In the genomic region with DNA sequence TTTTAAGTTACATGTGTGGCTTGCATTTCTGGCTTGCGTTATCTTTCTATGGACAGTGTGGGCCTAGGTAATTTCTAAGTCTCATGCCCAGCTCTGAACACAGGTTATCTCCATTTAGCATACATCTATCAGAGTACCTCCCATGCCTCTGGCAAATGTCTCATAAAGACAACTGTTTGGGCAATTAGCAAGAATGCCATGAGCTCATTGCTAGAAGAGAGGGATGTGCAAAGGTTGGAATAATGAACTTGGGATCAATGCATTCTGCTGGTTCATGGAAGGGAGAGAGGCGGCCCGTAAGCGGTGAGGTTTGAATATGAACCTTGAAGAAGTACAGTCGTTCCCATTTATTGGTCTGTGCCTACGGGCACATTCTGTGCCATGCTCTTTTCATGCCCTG, we compare ENCODE assay signal across 37 cellular contexts. TPM values are rescaled to one million over a fixed set of nuclear protein-coding genes. Genes with fewer than 3 reads are reported as not detected.
"Had no signal": no experiment of that assay in that cellular context is flagged by ENCODE, and none has a peak within 500 bp of the region (broad histone marks: within the 10 kb centered on the region; RNA-seq: fewer than 3 reads in every experiment).

No MANE protein-coding gene starts in this region.

- H3K36me3 ChIP-seq: adrenal gland, cardiac muscle cell, colonic mucosa, esophagus muscularis mucosa, gastroesophageal sphincter had no signal

- H3K4me1 Mint-ChIP-seq: activated CD4-positive, alpha-beta T cell treated with anti-CD3 and anti-CD28 coated beads for 36 hours; activated CD8-positive, alpha-beta memory T cell treated with anti-CD3 and anti-CD28 coated beads, Interleukin-2, amount 10 ng/mL, durations not matched to agents 7 days and 5 days; activated naive CD4-positive, alpha-beta T cell treated with anti-CD3 and anti-CD28 coated beads, Interleukin-2, amount 50 U/mL, for 24 hours; activated naive CD8-positive, alpha-beta T cell treated with anti-CD3 and anti-CD28 coated beads for 36 hours; activated naive CD8-positive, alpha-beta T cell treated with anti-CD3 and anti-CD28 coated beads, Interleukin-2, amount 50 U/mL, for 24 hours; endodermal cell; T-helper 17 cell had no signal

- H3K9me3 ChIP-seq: adrenal gland, colonic mucosa, esophagus muscularis mucosa, gastroesophageal sphincter had no signal

- ATAC-seq: activated CD4-positive, alpha-beta T cell treated with anti-CD3 and anti-CD28 coated beads for 36 hours; activated CD8-positive, alpha-beta memory T cell treated with anti-CD3 and anti-CD28 coated beads, Interleukin-2, amount 10 ng/mL, durations not matched to agents 7 days and 5 days; activated CD8-positive, alpha-beta T cell treated with anti-CD3 and anti-CD28 coated beads, Interleukin-2, amount 10 ng/mL, durations not matched to agents 7 days and 5 days; activated naive CD8-positive, alpha-beta T cell treated with anti-CD3 and anti-CD28 coated beads, Interleukin-2, amount 50 U/mL, for 24 hours; body of pancreas; gastroesophageal sphincter; T-helper 17 cell had no signal

- H3K4me3 Mint-ChIP-seq: activated CD4-positive, alpha-beta memory T cell treated with anti-CD3 and anti-CD28 coated beads for 36 hours; activated CD4-positive, alpha-beta T cell treated with anti-CD3 and anti-CD28 coated beads for 36 hours; activated CD4-positive, alpha-beta T cell treated with anti-CD3 and anti-CD28 coated beads, Interleukin-2, amount 10 ng/mL, durations not matched to agents 24 days and 14 days; activated CD8-positive, alpha-beta memory T cell treated with anti-CD3 and anti-CD28 coated beads, Interleukin-2, amount 10 ng/mL, durations not matched to agents 7 days and 5 days; activated CD8-positive, alpha-beta T cell treated with anti-CD3 and anti-CD28 coated beads, Interleukin-2, amount 10 ng/mL, durations not matched to agents 7 days and 5 days; activated naive CD4-positive, alpha-beta T cell treated with anti-CD3 and anti-CD28 coated beads for 36 hours; activated naive CD4-positive, alpha-beta T cell treated with anti-CD3 and anti-CD28 coated beads, Interleukin-2, amount 50 U/mL, for 24 hours; activated naive CD8-positive, alpha-beta T cell treated with anti-CD3 and anti-CD28 coated beads for 36 hours; activated naive CD8-positive, alpha-beta T cell treated with anti-CD3 and anti-CD28 coated beads, Interleukin-2, amount 50 U/mL, for 24 hours; activated T-helper 1 cell treated with anti-CD3 and anti-CD28 coated beads, Interleukin-12 subunit alpha, Interleukin-12 subunit beta, Interleukin-2, Interleukin-4 antibody, amounts not matched to agents 30 ng/mL and 10 ng/mL and 1 ng/mL, durations not matched to agents 14 hours and 24 hours and 36 hours; endodermal cell; T-helper 17 cell; T-helper 2 cell treated with Interferon-gamma antibody and Interleukin-4, amounts not matched to agents 5 μg/mL and 100 μg/mL, for 36 hours had no signal

- DNase-seq: activated CD4-positive, alpha-beta memory T cell treated with anti-CD3 and anti-CD28 coated beads for 36 hours; activated CD4-positive, alpha-beta T cell treated with anti-CD3 and anti-CD28 coated beads for 36 hours; activated CD4-positive, alpha-beta T cell treated with anti-CD3 and anti-CD28 coated beads, Interleukin-2, amount 10 ng/mL, durations not matched to agents 24 days and 14 days; activated CD4-positive, CD25-positive, alpha-beta regulatory T cell; activated CD4-positive, CD25-positive, alpha-beta regulatory T cell treated with anti-CD3 and anti-CD28 coated beads, Interleukin-2, amount 50 U/mL, for 72 hours; activated CD8-positive, alpha-beta memory T cell treated with anti-CD3 and anti-CD28 coated beads, Interleukin-2, amount 10 ng/mL, durations not matched to agents 7 days and 5 days; activated CD8-positive, alpha-beta memory T cell treated with anti-CD3 and anti-CD28 coated beads, Interleukin-2, amount 50 U/mL, for 4 hours; activated CD8-positive, alpha-beta T cell treated with anti-CD3 and anti-CD28 coated beads, Interleukin-2, amount 10 ng/mL, durations not matched to agents 7 days and 5 days; activated effector memory CD4-positive, alpha-beta T cell treated with anti-CD3 and anti-CD28 coated beads, Interleukin-2, amount 50 U/mL, for 16 hours; activated naive CD4-positive, alpha-beta T cell treated with anti-CD3 and anti-CD28 coated beads for 36 hours; activated naive CD8-positive, alpha-beta T cell treated with anti-CD3 and anti-CD28 coated beads for 36 hours; activated naive CD8-positive, alpha-beta T cell treated with anti-CD3 and anti-CD28 coated beads, Interleukin-2, amount 50 U/mL, for 24 hours; activated T-cell treated with anti-CD3 and anti-CD28 coated beads, Interleukin-2, amount 50 U/mL, for 1 hour; activated T-cell treated with anti-CD3 and anti-CD28 coated beads, Interleukin-2, amount 50 U/mL, for 48 hours; adrenal gland; amygdala; aorta; body of pancreas; central memory CD4-positive, alpha-beta T cell; cerebellar nuclear complex; colonic mucosa; effector memory CD4-positive, alpha-beta T cell; endodermal cell; erythroblast; foreskin melanocyte; T-helper 1 cell; T-helper 17 cell; T1000 had no signal

- H3K9me3 Mint-ChIP-seq: activated CD4-positive, alpha-beta T cell treated with anti-CD3 and anti-CD28 coated beads, Interleukin-2, amount 10 ng/mL, durations not matched to agents 24 days and 14 days; activated naive CD4-positive, alpha-beta T cell treated with anti-CD3 and anti-CD28 coated beads for 36 hours; activated naive CD4-positive, alpha-beta T cell treated with anti-CD3 and anti-CD28 coated beads, Interleukin-2, amount 50 U/mL, for 24 hours; activated naive CD8-positive, alpha-beta T cell treated with anti-CD3 and anti-CD28 coated beads for 36 hours; activated naive CD8-positive, alpha-beta T cell treated with anti-CD3 and anti-CD28 coated beads, Interleukin-2, amount 50 U/mL, for 24 hours; activated T-helper 1 cell treated with anti-CD3 and anti-CD28 coated beads, Interleukin-12 subunit alpha, Interleukin-12 subunit beta, Interleukin-2, Interleukin-4 antibody, amounts not matched to agents 30 ng/mL and 10 ng/mL and 1 ng/mL, durations not matched to agents 14 hours and 24 hours and 36 hours; activated T-helper 2 cell treated with anti-CD3 and anti-CD28 coated beads, Interferon-gamma antibody, Interleukin-2, Interleukin-4, amounts not matched to agents 10 μg/mL and 5 μg/mL and 100 μg/mL, durations not matched to agents 14 hours and 24 hours and 36 hours; T-helper 2 cell treated with Interferon-gamma antibody and Interleukin-4, amounts not matched to agents 5 μg/mL and 100 μg/mL, for 36 hours had no signal

- H3K4me3 ChIP-seq: adrenal gland, body of pancreas, cardiac muscle cell, colonic mucosa, esophagus muscularis mucosa, gastroesophageal sphincter had no signal

- H3K27ac ChIP-seq: adrenal gland, body of pancreas, cardiac muscle cell, colonic mucosa, esophagus muscularis mucosa, gastroesophageal sphincter had no signal

- H3K36me3 Mint-ChIP-seq: activated CD4-positive, alpha-beta memory T cell treated with anti-CD3 and anti-CD28 coated beads for 36 hours; activated CD8-positive, alpha-beta memory T cell treated with anti-CD3 and anti-CD28 coated beads, Interleukin-2, amount 10 ng/mL, durations not matched to agents 7 days and 5 days; activated naive CD4-positive, alpha-beta T cell treated with anti-CD3 and anti-CD28 coated beads, Interleukin-2, amount 50 U/mL, for 24 hours; activated naive CD8-positive, alpha-beta T cell treated with anti-CD3 and anti-CD28 coated beads for 36 hours had no signal

- H3K27ac Mint-ChIP-seq: activated CD4-positive, alpha-beta memory T cell treated with anti-CD3 and anti-CD28 coated beads for 36 hours; activated CD4-positive, alpha-beta T cell treated with anti-CD3 and anti-CD28 coated beads for 36 hours; activated CD4-positive, alpha-beta T cell treated with anti-CD3 and anti-CD28 coated beads, Interleukin-2, amount 10 ng/mL, durations not matched to agents 24 days and 14 days; activated CD8-positive, alpha-beta memory T cell treated with anti-CD3 and anti-CD28 coated beads, Interleukin-2, amount 10 ng/mL, durations not matched to agents 7 days and 5 days; activated CD8-positive, alpha-beta T cell treated with anti-CD3 and anti-CD28 coated beads, Interleukin-2, amount 10 ng/mL, durations not matched to agents 7 days and 5 days; activated naive CD4-positive, alpha-beta T cell treated with anti-CD3 and anti-CD28 coated beads for 36 hours; activated naive CD4-positive, alpha-beta T cell treated with anti-CD3 and anti-CD28 coated beads, Interleukin-2, amount 50 U/mL, for 24 hours; activated naive CD8-positive, alpha-beta T cell treated with anti-CD3 and anti-CD28 coated beads for 36 hours; activated naive CD8-positive, alpha-beta T cell treated with anti-CD3 and anti-CD28 coated beads, Interleukin-2, amount 50 U/mL, for 24 hours; activated T-helper 1 cell treated with anti-CD3 and anti-CD28 coated beads, Interleukin-12 subunit alpha, Interleukin-12 subunit beta, Interleukin-2, Interleukin-4 antibody, amounts not matched to agents 30 ng/mL and 10 ng/mL and 1 ng/mL, durations not matched to agents 14 hours and 24 hours and 36 hours; activated T-helper 2 cell treated with anti-CD3 and anti-CD28 coated beads, Interferon-gamma antibody, Interleukin-2, Interleukin-4, amounts not matched to agents 10 μg/mL and 5 μg/mL and 100 μg/mL, durations not matched to agents 14 hours and 24 hours and 36 hours; endodermal cell; T-helper 17 cell; T-helper 2 cell treated with Interferon-gamma antibody and Interleukin-4, amounts not matched to agents 5 μg/mL and 100 μg/mL, for 36 hours had no signal

- H3K4me1 ChIP-seq: adrenal gland, colonic mucosa, gastroesophageal sphincter had no signal

- H3K27me3 ChIP-seq: adrenal gland, body of pancreas, cardiac muscle cell, colonic mucosa, esophagus muscularis mucosa, gastroesophageal sphincter had no signal

RNA-seq across cellular contexts. Expression of a gene that starts 14.4 kb away (rescaled TPM):
- total RNA-seq: activated CD4-positive, alpha-beta T cell treated with anti-CD3 and anti-CD28 coated beads for 36 hours; activated CD8-positive, alpha-beta memory T cell treated with anti-CD3 and anti-CD28 coated beads for 36 hours; activated CD8-positive, alpha-beta memory T cell treated with anti-CD3 and anti-CD28 coated beads, Interleukin-2, amount 10 ng/mL, durations not matched to agents 7 days and 5 days; activated CD8-positive, alpha-beta T cell treated with anti-CD3 and anti-CD28 coated beads, Interleukin-2, amount 10 ng/mL, durations not matched to agents 7 days and 5 days; activated naive CD4-positive, alpha-beta T cell treated with anti-CD3 and anti-CD28 coated beads for 36 hours had no signal
- polyA plus RNA-seq: fibroblast of lung had no signal
